1 cellular context compared by ENCODE assay signal in the genomic region with DNA sequence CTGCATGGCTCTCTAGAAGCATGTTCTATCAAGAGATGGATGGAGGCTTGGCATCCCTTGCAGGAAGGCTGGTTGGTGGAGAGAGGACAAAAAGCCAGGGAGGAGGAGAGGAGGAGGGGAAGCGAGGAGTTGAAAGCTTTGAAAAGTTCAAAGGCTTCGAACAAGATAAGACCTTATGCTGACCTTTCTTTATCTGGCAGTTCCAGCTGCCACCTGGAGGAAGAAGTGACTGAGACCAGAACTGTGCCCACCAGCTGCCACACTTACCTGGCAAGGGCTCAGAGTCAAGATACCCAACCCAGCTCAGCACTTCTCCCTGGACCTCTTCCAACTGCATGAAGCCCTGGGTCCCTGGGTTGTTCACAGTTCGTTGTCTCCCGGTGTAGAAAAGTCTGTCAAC.
TF ChIP-seq lines count a peak whose summit lies in the region.

No MANE protein-coding gene starts in this region.

TF ChIP-seq in HepG2, 621 proteins besides CTCF, POLR2A, EP300 and RAD21:
- TF ChIP-seq ZKSCAN5 (CRISPR knock-in tag; IDR thresholded peaks at IDR 0.05) (peak; percentile 71; the same call in 1 of the 2 replicates), SETDB1 (CRISPR knock-in tag; IDR thresholded peaks at IDR 0.05; ENCODE audit: borderline replicate concordance) (no peak)
